In the genomic region with DNA sequence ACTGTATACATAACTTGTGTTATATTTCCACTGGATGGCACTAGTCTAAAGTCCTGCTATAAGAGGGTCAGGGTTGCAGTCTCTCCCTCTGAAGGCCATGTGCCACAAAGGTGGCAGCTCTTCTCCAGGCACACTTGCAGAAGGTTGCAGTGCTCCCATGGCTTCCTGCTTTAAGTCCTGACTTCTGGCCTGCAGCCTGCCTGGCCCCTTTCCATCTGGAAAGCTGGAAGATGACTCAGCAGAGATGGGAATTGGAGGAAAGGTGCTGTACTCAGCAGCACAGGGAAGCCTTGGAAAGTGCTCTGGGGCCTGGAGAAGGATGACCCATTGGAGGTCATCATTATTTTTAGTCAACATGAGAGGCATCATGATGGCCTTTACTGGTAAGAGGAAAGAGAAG, we compare ENCODE assay signal across 10 cellular contexts. TPM values are rescaled to one million over a fixed set of nuclear protein-coding genes. Genes with fewer than 3 reads are reported as not detected.
DNase-seq lines count a peak whose midpoint lies in the region; ATAC-seq, FAIRE-seq and TF ChIP-seq lines count a peak whose summit lies in the region.
"Had no signal": no experiment of that assay in that cellular context is flagged by ENCODE, and none has a peak within 500 bp of the region (broad histone marks: within the 10 kb centered on the region; RNA-seq: fewer than 3 reads in every experiment).

No MANE protein-coding gene starts in this region.

- H3K4me3 ChIP-seq in PC-9 (no peak overlapping the region), fibroblast of pulmonary artery (replicated peaks; ENCODE audit: low read depth, low read length) (no peak overlapping the region), pancreas (no peak overlapping the region)

- no TSS peak for BruUV-seq in PC-9 (replicated peaks; lab: Mats Ljungman, UMichigan)

- H3K79me2 ChIP-seq in PC-9 (ENCODE audit: low read depth): no peaks in the 10 kb centered on the region

- no peaks in the 10 kb centered on the region for H3K36me3 Mint-ChIP-seq in activated naive CD4-positive, alpha-beta T cell treated with anti-CD3 and anti-CD28 coated beads, Interleukin-2, amount 50 U/mL, for 72 hours
- H3K36me3 Mint-ChIP-seq: T-cell had no signal

- TF ChIP-seq CTCF in C4-2B (conservative IDR thresholded peaks at IDR 0.05) (peak; percentile 28), PC-9 (conservative IDR thresholded peaks at IDR 0.05) (no peak), fibroblast of pulmonary artery (IDR thresholded peaks at IDR 0.05; ENCODE audit: low read length, missing control alignments) (no peak), pancreas (IDR thresholded peaks at IDR 0.05) (no peak)

- H2AFZ ChIP-seq in PC-9: no peak overlapping the region

- ATAC-seq in pancreas (peak; percentile 96 to 99 (median 98)), GM21367 (IDR thresholded peaks at IDR 0.05; ENCODE audit: unreplicated experiment) (no peak), GM18858 (IDR thresholded peaks at IDR 0.05; ENCODE audit: unreplicated experiment) (no peak), GM18909 (IDR thresholded peaks at IDR 0.05; ENCODE audit: poor library complexity, unreplicated experiment) (no peak)
- no peak for ATAC-seq in activated naive CD4-positive, alpha-beta T cell treated with anti-CD3 and anti-CD28 coated beads, Interleukin-2, amount 50 U/mL, for 72 hours
- ATAC-seq: T-cell had no signal

- CTCF ChIA-PET in PC-9 (lab: Charles Lee): no interaction called here

- peaks cover 11% of the 10 kb centered on the region; the same call in 1 of the 2 replicates for H3F3A ChIP-seq in PC-9 (ENCODE audit: insufficient read depth, low read depth)

- DNase-seq in PC-9 (peak; percentile 67 to 68), fibroblast of pulmonary artery (ENCODE audit: low read depth) (peak; percentile 87), pancreas (peak; percentile 70 to 91 (median 86))
- no peak for DNase-seq in activated naive CD4-positive, alpha-beta T cell treated with anti-CD3 and anti-CD28 coated beads, Interleukin-2, amount 50 U/mL, for 72 hours (ENCODE audit: low spot score in 2 of 2)
- DNase-seq: T-cell had no signal

- no peak for FAIRE-seq in pancreas (lab: Jason Lieb, UNC)

- H3K4me1 ChIP-seq in PC-9 (replicated peaks; ENCODE audit: insufficient read depth) (peaks cover 25% of the 10 kb centered on the region), pancreas (no peaks in the 10 kb centered on the region)

- H3K4me2 ChIP-seq in PC-9: peak overlapping the region; percentile 2; the same call in 1 of the 2 replicates

- no peaks in the 10 kb centered on the region for H3K9me2 ChIP-seq in PC-9 (ENCODE audit: insufficient read depth)

- H3K9me3 ChIP-seq in PC-9 (ENCODE audit: insufficient read depth, low read depth) (no peaks in the 10 kb centered on the region), pancreas (no peaks in the 10 kb centered on the region)

- intact Hi-C loops in PC-9 (cut with micrococcal nuclease; ENCODE audit: unreplicated experiment) (no loop called here), pancreas (cut with DNase I) (no loop called here)

- H3K9me3 Mint-ChIP-seq in activated naive CD4-positive, alpha-beta T cell treated with anti-CD3 and anti-CD28 coated beads, Interleukin-2, amount 50 U/mL, for 72 hours: no peaks in the 10 kb centered on the region
- H3K9me3 Mint-ChIP-seq: neural crest cell, T-cell had no signal

- H4K20me1 ChIP-seq in PC-9 (ENCODE audit: insufficient read depth): no peaks in the 10 kb centered on the region

- H3K36me3 ChIP-seq in PC-9 (ENCODE audit: low read depth) (no peaks in the 10 kb centered on the region), pancreas (no peaks in the 10 kb centered on the region)

- POLR2A ChIA-PET in PC-9 (lab: Charles Lee; ENCODE audit: unreplicated experiment): interaction anchor here (0.5 kb wide), 1 partner anchor 103 kb away, joined by 9 read pairs; no protein-coding TSS in a partner anchor

- H3K27me3 ChIP-seq in PC-9 (ENCODE audit: insufficient read depth, low read depth) (no peaks in the 10 kb centered on the region), pancreas (no peaks in the 10 kb centered on the region)

- no peak overlapping the region for H3K27ac Mint-ChIP-seq in activated naive CD4-positive, alpha-beta T cell treated with anti-CD3 and anti-CD28 coated beads, Interleukin-2, amount 50 U/mL, for 72 hours
- H3K27ac Mint-ChIP-seq: T-cell had no signal

- peak overlapping the region; percentile 24; the same call in 1 of the 2 replicates for H3K27ac ChIP-seq in C4-2B
- H3K27ac ChIP-seq in PC-9: peak overlapping the region; percentile 59
- H3K27ac ChIP-seq in pancreas: no peak overlapping the region

RNA-seq across cellular contexts. Expression of a gene that starts 40.9 kb away (rescaled TPM):
- total RNA-seq in PC-9 (2021): 109 and 110 TPM in 2 replicates
- total RNA-seq in pancreas: 10 to 100 TPM; 23.5 to 45.4 (median 36.7) TPM
- 10 to 100 TPM; 34.3 to 43.7 TPM for polyA plus RNA-seq in pancreas
- 100 to 1,000 TPM; 105 to 127 TPM for total RNA-seq in activated naive CD4-positive, alpha-beta T cell treated with anti-CD3 and anti-CD28 coated beads, Interleukin-2, amount 50 U/mL, for 72 hours

Comparison
In these comparisons a context has a peak if more than half of its experiments do, and no peak if none do; other contexts are left out.
1. H3K27ac ChIP-seq: peak in C4-2B (single experiment) and PC-9 (single experiment); none in pancreas (0 of 4).
2. DNase-seq: peak in PC-9 (2 of 2), fibroblast of pulmonary artery (single experiment) and pancreas (6 of 6); none in activated naive CD4-positive, alpha-beta T cell treated with anti-CD3 and anti-CD28 coated beads, Interleukin-2, amount 50 U/mL, for 72 hours (0 of 2).
3. ATAC-seq: peak in pancreas (4 of 4); none in GM21367 (single experiment), GM18858 (single experiment), activated naive CD4-positive, alpha-beta T cell treated with anti-CD3 and anti-CD28 coated beads, Interleukin-2, amount 50 U/mL, for 72 hours (0 of 2) and GM18909 (single experiment).